Comparison of ENCODE assay signal across 11 cellular contexts in genomic region chr6:127951172-127951995, GRCh38. TPM values are rescaled to one million over a fixed set of nuclear protein-coding genes. Genes with fewer than 3 reads are reported as not detected.
DNase-seq lines count a peak whose midpoint lies in the region; ATAC-seq, FAIRE-seq and TF ChIP-seq lines count a peak whose summit lies in the region.
"Had no signal": no experiment of that assay in that cellular context is flagged by ENCODE, and none has a peak within 500 bp of the region (broad histone marks: within the 10 kb centered on the region; RNA-seq: fewer than 3 reads in every experiment).

No MANE protein-coding gene starts in this region.

- H3K79me2 ChIP-seq in GM23248 (ENCODE audit: insufficient read depth): no peaks in the 10 kb centered on the region

- WGBS in small intestine, 3 donors: 71 to 77% (median 71%) methylated on average over 4 of the region's 4 CpGs
- WGBS in GM23248 (ENCODE audit: low coverage in 1 of 2, low lambda C conversion rate in 2 of 2, missing lambda C conversion rate in 2 of 2), 2 experiments: 67 to 74% methylated on average over 4 of the region's 4 CpGs
- 67 to 74% methylated on average over 4 of the region's 4 CpGs for WGBS in aorta, 2 donors

- POLR2A ChIA-PET in WTC11 (lab: Charles Lee): no interaction called here

- H3K4me3 Mint-ChIP-seq in WTC11: no peak overlapping the region

- FAIRE-seq in small intestine (lab: Jason Lieb, UNC): no peak
- FAIRE-seq: pancreas had no signal

- no peak overlapping the region for H3K9ac ChIP-seq in GM23248
- H3K9ac ChIP-seq: KMS-11 had no signal

- intact Hi-C loops in aorta (cut with DNase I): no loop called here

- H3K27ac ChIP-seq in small intestine (ENCODE audit: low read depth in 1 of 2, low read length in 1 of 2) (peak overlapping the region; percentile 41 to 62), GM23248 (no peak overlapping the region), aorta (ENCODE audit: low read depth in 1 of 2, low read length in 2 of 2) (no peak overlapping the region)
- H3K27ac ChIP-seq: 22Rv1, KMS-11, pancreas had no signal

- in situ Hi-C loops in GM23248 (cut with MboI): no loop called here

- no peak for DNase-seq in activated CD4-positive, CD25-positive, alpha-beta regulatory T cell (lab: John Stamatoyannopoulos, UW)
- DNase-seq in Jurkat, Clone E6-1 (ENCODE audit: low read depth, low spot score): peak; percentile 89
- peak; percentile 48 for DNase-seq in small intestine
- DNase-seq in GM23248: no peak
- no peak for DNase-seq in aorta
- DNase-seq in WTC11 (ENCODE audit: low spot score): no peak
- DNase-seq: pancreas had no signal

- H3K27me3 Mint-ChIP-seq in WTC11 (ENCODE audit: low read depth): no peaks in the 10 kb centered on the region

- peak; percentile 20 to 36 for ATAC-seq in activated CD4-positive, CD25-positive, alpha-beta regulatory T cell treated with anti-CD3 and anti-CD28 coated beads, Interleukin-2, amount 50 U/mL, for 24 hours
- peak; percentile 77 for ATAC-seq in HG02642 (IDR thresholded peaks at IDR 0.05; ENCODE audit: poor library complexity, unreplicated experiment)
- no peak for ATAC-seq in aorta (ENCODE audit: low FRiP score)
- ATAC-seq in WTC11: no peak
- ATAC-seq: pancreas had no signal

- H3K27ac Mint-ChIP-seq in WTC11: no peak overlapping the region

- H3K4me1 ChIP-seq in small intestine (ENCODE audit: control insufficient read depth in 2 of 2, insufficient read depth in 1 of 2, low read depth in 1 of 2, low read length in 1 of 2) (no peaks in the 10 kb centered on the region), GM23248 (ENCODE audit: insufficient read depth) (no peaks in the 10 kb centered on the region), aorta (ENCODE audit: control insufficient read depth in 1 of 2, insufficient read depth in 2 of 2, low read length in 2 of 2) (no peaks in the 10 kb centered on the region)
- H3K4me1 ChIP-seq: pancreas had no signal

- H4K20me1 ChIP-seq in GM23248 (ENCODE audit: insufficient read depth): no peaks in the 10 kb centered on the region

- no peaks in the 10 kb centered on the region for H3K9me2 ChIP-seq in GM23248 (ENCODE audit: insufficient read depth)

- TF ChIP-seq CTCF in WTC11 (IDR thresholded peaks at IDR 0.05): no peak

- no peaks in the 10 kb centered on the region for H3K27me3 ChIP-seq in small intestine (ENCODE audit: control insufficient read depth in 2 of 2, insufficient read depth in 2 of 2, low read length in 2 of 2)
- H3K27me3 ChIP-seq in GM23248 (replicated peaks; ENCODE audit: insufficient read depth): no peaks in the 10 kb centered on the region
- no peaks in the 10 kb centered on the region for H3K27me3 ChIP-seq in aorta (ENCODE audit: control insufficient read depth in 1 of 2, insufficient read depth in 2 of 2, low read length in 1 of 2)
- H3K27me3 ChIP-seq: pancreas had no signal

- H3K9me3 Mint-ChIP-seq in WTC11: no peaks in the 10 kb centered on the region

- CTCF ChIA-PET in WTC11 (lab: Charles Lee): no interaction called here

- peak overlapping the region; percentile 36 for H3K4me3 ChIP-seq in Jurkat, Clone E6-1 (ENCODE audit: low read length)
- no peak overlapping the region for H3K4me3 ChIP-seq in small intestine (ENCODE audit: low read depth in 1 of 2, low read length in 2 of 2)
- H3K4me3 ChIP-seq in GM23248: no peak overlapping the region
- H3K4me3 ChIP-seq in aorta (ENCODE audit: low read length in 2 of 2): no peak overlapping the region
- H3K4me3 ChIP-seq: pancreas had no signal

- H3K4me1 Mint-ChIP-seq in WTC11: peaks cover 4% of the 10 kb centered on the region

- H3F3A ChIP-seq in GM23248 (ENCODE audit: insufficient read depth): no peaks in the 10 kb centered on the region

- no peak overlapping the region for H2AFZ ChIP-seq in GM23248

- no peak overlapping the region for H3K4me2 ChIP-seq in GM23248 (ENCODE audit: unreplicated experiment)
- H3K4me2 ChIP-seq: KMS-11 had no signal

- H3K9me3 ChIP-seq in small intestine (ENCODE audit: control insufficient read depth, low read depth) (no peaks in the 10 kb centered on the region), GM23248 (ENCODE audit: low read depth) (no peaks in the 10 kb centered on the region), aorta (ENCODE audit: control insufficient read depth, low read length) (no peaks in the 10 kb centered on the region)
- H3K9me3 ChIP-seq: pancreas had no signal

- H3K36me3 ChIP-seq in small intestine (ENCODE audit: control insufficient read depth in 2 of 2, insufficient read depth in 2 of 2, low read length in 2 of 2) (no peaks in the 10 kb centered on the region), GM23248 (ENCODE audit: low read depth) (no peaks in the 10 kb centered on the region), aorta (ENCODE audit: control insufficient read depth in 1 of 2, insufficient read depth in 2 of 2, low read length in 1 of 2) (no peaks in the 10 kb centered on the region)
- H3K36me3 ChIP-seq: pancreas had no signal

- no peaks in the 10 kb centered on the region for H3K36me3 Mint-ChIP-seq in WTC11

TF ChIP-seq in WTC11, 78 proteins besides CTCF, POLR2A, EP300 and RAD21 (continues in another document):
- TF ChIP-seq NFE2L1 (CRISPR knock-in tag; IDR thresholded peaks at IDR 0.05) (no peak), EMX1 (CRISPR knock-in tag; IDR thresholded peaks at IDR 0.05) (no peak), SMAD3 (CRISPR knock-in tag; IDR thresholded peaks at IDR 0.05; ENCODE audit: borderline replicate concordance) (no peak), ZNF317 (CRISPR knock-in tag; IDR thresholded peaks at IDR 0.05; ENCODE audit: borderline replicate concordance, low read depth) (no peak), HMGXB4 (CRISPR knock-in tag; IDR thresholded peaks at IDR 0.05) (no peak), TEAD4 (CRISPR knock-in tag; IDR thresholded peaks at IDR 0.05) (no peak), ATF2 (CRISPR knock-in tag; IDR thresholded peaks at IDR 0.05; ENCODE audit: borderline replicate concordance, low read depth) (no peak), GTF2I (CRISPR knock-in tag; conservative IDR thresholded peaks at IDR 0.05) (no peak), FOXJ3 (CRISPR knock-in tag; IDR thresholded peaks at IDR 0.05; ENCODE audit: borderline replicate concordance) (no peak), USF2 (CRISPR knock-in tag; IDR thresholded peaks at IDR 0.05) (no peak), ZSCAN18 (CRISPR knock-in tag; IDR thresholded peaks at IDR 0.05) (no peak)

RNA-seq across cellular contexts. Expression of gene THEMIS, which starts 50.5 kb away (rescaled TPM):
- 23.4 TPM for polyA plus RNA-seq in Jurkat, Clone E6-1 (2012; ENCODE audit: insufficient read depth, insufficient read length)
- polyA plus RNA-seq in small intestine (1 to 10 TPM in 1 of 3 donors, under 1 TPM in 2; 0.25 to 1.4 (median 0.45) TPM), GM23248 (2016; fragmentation: Nextera tagmentation; extraction: Ambion mirVana) (0.05 and 0.33 TPM in 2 replicates), aorta (under 1 TPM in 1 of 2 donors, not detected in 1; 0.63 TPM)
- total RNA-seq in GM23248 (2014; rRNA removed; shearing (Covaris generic)): 0.11 and 0.25 TPM in 2 replicates
- total RNA-seq in aorta (1 to 10 TPM in 1 of 2 donors, under 1 TPM in 1; 0.68 to 1.7 TPM), WTC11 (2021) (0.39 TPM in 1 of 3 replicates, not detected in the others)

Comparison
In these comparisons a context has a peak if more than half of its experiments do, and no peak if none do; other contexts are left out.
1. ATAC-seq: peak in activated CD4-positive, CD25-positive, alpha-beta regulatory T cell treated with anti-CD3 and anti-CD28 coated beads, Interleukin-2, amount 50 U/mL, for 24 hours (2 of 2) and HG02642 (single experiment); none in aorta (single experiment) and WTC11 (single experiment).
2. DNase-seq: peak in Jurkat, Clone E6-1 (single experiment) and small intestine (single experiment); none in activated CD4-positive, CD25-positive, alpha-beta regulatory T cell (0 of 4), GM23248 (single experiment), aorta (0 of 2) and WTC11 (single experiment).
3. H3K27ac ChIP-seq: peak in small intestine (2 of 2); none in GM23248 (single experiment) and aorta (0 of 2).